In genomic region chr5:134006119-134006514, GRCh38 we compare ENCODE assay signal across 1 cellular context.
TF ChIP-seq lines count a peak whose summit lies in the region.

No MANE protein-coding gene starts in this region.

TF ChIP-seq in H1, 55 proteins besides CTCF, POLR2A, EP300 and RAD21 (continued from another document):
- TF ChIP-seq ATF2 (IDR thresholded peaks at IDR 0.05; ENCODE audit: low read length) (no peak), NANOG (IDR thresholded peaks at IDR 0.05; ENCODE audit: insufficient read depth, low read depth, low read length, poor library complexity, severe bottlenecking) (no peak), TAF1 (IDR thresholded peaks at IDR 0.05; ENCODE audit: low read depth, low read length) (no peak), TCF12 (IDR thresholded peaks at IDR 0.05; ENCODE audit: low read depth, low read length) (no peak), SAP30 (IDR thresholded peaks at IDR 0.05; ENCODE audit: insufficient read depth, insufficient replicate concordance, low read length) (no peak), JUN (IDR thresholded peaks at IDR 0.05; ENCODE audit: low read depth, low read length) (no peak), HDAC2 (IDR thresholded peaks at IDR 0.05; ENCODE audit: borderline replicate concordance in 1 of 2, low read depth in 2 of 2, low read length in 2 of 2) (no peak), EGR1 (IDR thresholded peaks at IDR 0.05; ENCODE audit: borderline replicate concordance, low read depth, low read length) (no peak), ATF3 (IDR thresholded peaks at IDR 0.05; ENCODE audit: insufficient read depth, low read depth, low read length) (no peak), SIX5 (IDR thresholded peaks at IDR 0.05; ENCODE audit: low read depth, low read length) (no peak), GTF2F1 (IDR thresholded peaks at IDR 0.05; ENCODE audit: borderline replicate concordance, low read depth, low read length) (no peak), CHD1 (IDR thresholded peaks at IDR 0.05; ENCODE audit: low read depth, low read length) (no peak), KDM4A (IDR thresholded peaks at IDR 0.05; ENCODE audit: low read depth, low read length, severe bottlenecking) (no peak), POLR2AphosphoS5 (IDR thresholded peaks at IDR 0.05; ENCODE audit: low read depth, low read length) (no peak), E2F6 (IDR thresholded peaks at IDR 0.05) (no peak)
